Comparison of ENCODE assay signal across 23 cellular contexts in the genomic region with DNA sequence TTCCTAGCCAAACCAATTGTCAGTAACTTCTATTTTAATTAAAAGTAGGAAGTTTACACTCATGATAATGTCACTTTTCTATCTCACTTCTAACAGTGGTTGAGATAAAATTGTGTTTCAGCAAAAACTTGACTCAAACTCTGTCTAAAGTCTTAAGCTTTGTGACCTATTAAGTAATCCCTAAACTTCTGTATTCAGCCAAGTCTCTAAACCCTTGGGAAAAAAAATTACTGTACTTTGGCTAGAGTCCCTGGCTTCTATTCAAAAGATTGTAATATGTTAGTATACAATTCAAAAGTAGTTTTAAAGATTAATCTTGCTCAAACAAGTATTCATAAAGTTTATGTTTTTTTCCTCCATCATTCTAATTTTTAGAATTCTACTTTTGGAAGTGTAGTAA.
"Had no signal": no experiment of that assay in that cellular context is flagged by ENCODE, and none has a peak within 500 bp of the region (broad histone marks: within the 10 kb centered on the region; RNA-seq: fewer than 3 reads in every experiment).

No MANE protein-coding gene starts in this region.

- H3K27ac Mint-ChIP-seq: activated B cell treated with CpG ODN at 0.5 μM for 24 hours; activated CD4-positive, alpha-beta T cell treated with anti-CD3 and anti-CD28 coated beads for 36 hours; activated naive CD8-positive, alpha-beta T cell; naive B cell had no signal

- H3K27me3 ChIP-seq: ascending aorta, brain microvascular endothelial cell, esophagus muscularis mucosa, gastroesophageal sphincter, hepatocyte, ovary, spleen, tibial nerve had no signal

- H3K4me3 Mint-ChIP-seq: activated B cell treated with CpG ODN at 0.5 μM for 24 hours; activated CD4-positive, alpha-beta T cell treated with anti-CD3 and anti-CD28 coated beads for 36 hours; activated naive CD8-positive, alpha-beta T cell; naive B cell had no signal

- H3K9me3 Mint-ChIP-seq: activated B cell treated with CpG ODN at 0.5 μM for 24 hours, naive B cell had no signal

- H3K27ac ChIP-seq: ascending aorta, brain microvascular endothelial cell, esophagus muscularis mucosa, gastroesophageal sphincter, hepatocyte, ovary, psoas muscle, spleen, tibial nerve had no signal

- H3K27me3 Mint-ChIP-seq: activated B cell treated with CpG ODN at 0.5 μM for 24 hours; activated CD4-positive, alpha-beta T cell treated with anti-CD3 and anti-CD28 coated beads for 36 hours; activated naive CD8-positive, alpha-beta T cell had no signal

- DNase-seq: activated B cell treated with CpG ODN at 0.5 μM for 24 hours; activated CD4-positive, alpha-beta T cell treated with anti-CD3 and anti-CD28 coated beads for 36 hours; activated effector memory CD4-positive, alpha-beta T cell treated with Interleukin-2 at 50 U/mL for 16 hours; activated naive CD4-positive, alpha-beta T cell treated with Interleukin-2 at 50 U/mL for 16 hours; brain microvascular endothelial cell; caudate nucleus; islet precursor cell; left cardiac atrium; left ventricle myocardium superior; mucosa of descending colon; naive B cell; ovary; psoas muscle; right cardiac atrium; spleen; stimulated activated naive CD4-positive, alpha-beta T cell; T-helper 2 cell had no signal

- H3K36me3 Mint-ChIP-seq: activated naive CD8-positive, alpha-beta T cell; naive B cell had no signal

- H3K4me1 ChIP-seq: ascending aorta, psoas muscle, spleen had no signal

- H3K79me2 ChIP-seq: hepatocyte had no signal

- H3K4me1 Mint-ChIP-seq: activated B cell treated with CpG ODN at 0.5 μM for 24 hours; activated CD4-positive, alpha-beta T cell treated with anti-CD3 and anti-CD28 coated beads for 36 hours; naive B cell had no signal

- H3K4me2 ChIP-seq: hepatocyte had no signal

- H2AFZ ChIP-seq: hepatocyte had no signal

- H3K4me3 ChIP-seq: ascending aorta, esophagus muscularis mucosa, gastroesophageal sphincter, hepatocyte, mucosa of descending colon, ovary, psoas muscle, spleen, tibial nerve had no signal

- H3K36me3 ChIP-seq: ascending aorta, brain microvascular endothelial cell, esophagus muscularis mucosa, gastroesophageal sphincter, ovary, spleen, tibial nerve had no signal

- H3K9me3 ChIP-seq: ascending aorta, esophagus muscularis mucosa, gastroesophageal sphincter, mucosa of descending colon, ovary, psoas muscle, spleen, tibial nerve had no signal
